ENCODE assay signal across 27 cellular contexts in the genomic region with DNA sequence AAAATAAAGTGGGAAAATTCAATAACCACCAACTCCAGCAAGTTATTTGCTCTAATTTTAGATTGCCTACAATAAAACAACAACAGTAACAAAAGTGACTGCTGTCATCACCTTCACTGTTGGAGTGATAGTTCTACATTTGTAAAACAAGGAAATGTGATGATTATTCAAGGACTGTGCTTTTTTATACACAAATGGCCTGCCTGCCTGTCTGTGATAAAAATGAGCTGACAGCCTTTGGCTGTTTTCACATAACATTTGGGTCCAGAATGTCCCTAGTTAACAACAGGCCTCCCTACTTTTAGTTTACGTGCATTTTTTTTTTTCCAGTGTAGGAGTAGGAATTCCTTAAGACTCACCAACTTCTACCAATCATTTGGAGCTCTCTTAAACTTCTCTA.
"Had no signal": no experiment of that assay in that cellular context is flagged by ENCODE, and none has a peak within 500 bp of the region (broad histone marks: within the 10 kb centered on the region; RNA-seq: fewer than 3 reads in every experiment).

No MANE protein-coding gene starts in this region.

- DNase-seq: cerebellar nuclear complex; cortex of kidney; foreskin fibroblast; heart right ventricle; hippocampal formation; left colon; mesenchymal stem cell; mucosa of descending colon; naive B cell; right cardiac atrium; sigmoid colon; stimulated activated CD4-positive, alpha-beta T cell treated with anti-CD3 and anti-CD28 coated beads, Interleukin-2, amount 100 ng/mL, for 24 hours; stimulated activated CD4-positive, alpha-beta T cell treated with anti-CD3 and anti-CD28 coated beads, Interleukin-4, amount 100 ng/mL, for 24 hours; stimulated activated naive CD4-positive, alpha-beta T cell treated with Interleukin-2 at 50 U/mL for 16 hours; stomach; tibial artery had no signal

- FAIRE-seq: islet of Langerhans had no signal

- H3K27me3 Mint-ChIP-seq: naive B cell; natural killer cell treated with Interleukin-12 subunit alpha and Interleukin-12 subunit beta and Interleukin-15 and Interleukin-18, amount 100 ng/mL, for 72 hours; type B pancreatic cell had no signal

- H3K4me1 ChIP-seq: gastroesophageal sphincter, heart right ventricle, prostate gland, sigmoid colon, stomach had no signal

- H3K4me1 Mint-ChIP-seq: mesothelial cell of epicardium; naive B cell; neural crest cell; stimulated activated effector memory CD8-positive, alpha-beta T cell treated with anti-CD3 and anti-CD28 coated beads, Interleukin-12 subunit alpha, Interleukin-12 subunit beta, amount 100 ng/mL, for 72 hours had no signal

- H3K27ac ChIP-seq: epithelial cell of prostate, gastroesophageal sphincter, neutrophil, prostate gland, sigmoid colon, stomach, tibial artery had no signal

- H3K36me3 Mint-ChIP-seq: mesothelial cell of epicardium; natural killer cell treated with Interleukin-12 subunit alpha and Interleukin-12 subunit beta and Interleukin-15 and Interleukin-18, amount 100 ng/mL, for 72 hours; stimulated activated effector memory CD8-positive, alpha-beta T cell treated with anti-CD3 and anti-CD28 coated beads, Interleukin-12 subunit alpha, Interleukin-12 subunit beta, amount 100 ng/mL, for 72 hours; type B pancreatic cell had no signal

- H3K36me3 ChIP-seq: gastroesophageal sphincter, heart right ventricle, neutrophil, prostate gland, sigmoid colon, stomach, tibial artery had no signal

- H3K4me3 ChIP-seq: gastroesophageal sphincter, heart right ventricle, mucosa of descending colon, prostate gland, sigmoid colon, stomach, tibial artery had no signal

- H3K27me3 ChIP-seq: gastroesophageal sphincter, neutrophil, sigmoid colon, stomach, tibial artery had no signal

- H3K9me3 ChIP-seq: mucosa of descending colon, neutrophil, prostate gland had no signal

- ATAC-seq: esophagus mucosa; gastroesophageal sphincter; left colon; mucosa of descending colon; natural killer cell treated with Interleukin-12 subunit alpha and Interleukin-12 subunit beta and Interleukin-15 and Interleukin-18, amount 100 ng/mL, for 72 hours; stimulated activated effector memory CD8-positive, alpha-beta T cell treated with anti-CD3 and anti-CD28 coated beads, Interleukin-12 subunit alpha, Interleukin-12 subunit beta, amount 100 ng/mL, for 72 hours had no signal

- H3K4me3 Mint-ChIP-seq: mesothelial cell of epicardium; naive B cell; natural killer cell treated with Interleukin-12 subunit alpha and Interleukin-12 subunit beta and Interleukin-15 and Interleukin-18, amount 100 ng/mL, for 72 hours; neural crest cell; stimulated activated effector memory CD8-positive, alpha-beta T cell treated with anti-CD3 and anti-CD28 coated beads, Interleukin-12 subunit alpha, Interleukin-12 subunit beta, amount 100 ng/mL, for 72 hours; type B pancreatic cell had no signal

- H3K9me3 Mint-ChIP-seq: type B pancreatic cell had no signal

- H3K27ac Mint-ChIP-seq: mesothelial cell of epicardium; naive B cell; natural killer cell treated with Interleukin-12 subunit alpha and Interleukin-12 subunit beta and Interleukin-15 and Interleukin-18, amount 100 ng/mL, for 72 hours; stimulated activated effector memory CD8-positive, alpha-beta T cell treated with anti-CD3 and anti-CD28 coated beads, Interleukin-12 subunit alpha, Interleukin-12 subunit beta, amount 100 ng/mL, for 72 hours; type B pancreatic cell had no signal
